In the genomic region with DNA sequence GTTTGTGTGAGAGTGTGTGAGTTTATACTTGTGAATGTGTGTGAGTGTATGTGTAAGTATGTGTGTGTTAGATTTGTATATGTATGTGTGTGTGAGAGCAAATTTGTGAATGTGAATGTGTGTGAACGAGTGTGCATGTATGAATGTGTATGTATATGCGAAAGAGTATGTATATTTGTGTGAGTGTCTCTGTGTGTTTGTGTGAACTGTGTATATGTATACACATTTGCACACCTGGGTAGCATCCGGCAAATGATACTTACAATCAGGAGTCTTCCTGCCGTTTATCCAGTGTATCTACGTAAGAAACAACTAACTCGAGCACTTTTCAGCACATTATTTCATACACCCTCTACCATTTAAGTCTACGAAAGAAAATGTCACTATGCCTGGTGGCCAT, we compare ENCODE assay signal across 8 cellular contexts.
"Had no signal": no experiment of that assay in that cellular context is flagged by ENCODE, and none has a peak within 500 bp of the region (broad histone marks: within the 10 kb centered on the region; RNA-seq: fewer than 3 reads in every experiment).

No MANE protein-coding gene starts in this region.

- H3K4me3 Mint-ChIP-seq: HFFc6, IgD-negative memory B cell had no signal

- H3K9me3 Mint-ChIP-seq: HFFc6 had no signal

- H3K27me3 Mint-ChIP-seq: IgD-negative memory B cell had no signal

- ATAC-seq: HCT116 had no signal

- H3K27ac ChIP-seq: HL-60 had no signal

- H3K4me1 ChIP-seq: HAP-1 had no signal

- H3K27ac Mint-ChIP-seq: HFFc6, IgD-negative memory B cell had no signal

- H3K36me3 Mint-ChIP-seq: IgD-negative memory B cell had no signal

- H3K9me3 ChIP-seq: HAP-1 had no signal

- H3K4me3 ChIP-seq: HAP-1 had no signal

- DNase-seq: GOT3, H7, HFFc6, KBM-7 had no signal

- H3K36me3 ChIP-seq: HAP-1 had no signal

- H3K4me1 Mint-ChIP-seq: IgD-negative memory B cell had no signal
